ENCODE assay signal across 1 cellular context in genomic region chr1:24642481-24643361, GRCh38.
TF ChIP-seq lines count a peak whose summit lies in the region.

A gene with protein sequence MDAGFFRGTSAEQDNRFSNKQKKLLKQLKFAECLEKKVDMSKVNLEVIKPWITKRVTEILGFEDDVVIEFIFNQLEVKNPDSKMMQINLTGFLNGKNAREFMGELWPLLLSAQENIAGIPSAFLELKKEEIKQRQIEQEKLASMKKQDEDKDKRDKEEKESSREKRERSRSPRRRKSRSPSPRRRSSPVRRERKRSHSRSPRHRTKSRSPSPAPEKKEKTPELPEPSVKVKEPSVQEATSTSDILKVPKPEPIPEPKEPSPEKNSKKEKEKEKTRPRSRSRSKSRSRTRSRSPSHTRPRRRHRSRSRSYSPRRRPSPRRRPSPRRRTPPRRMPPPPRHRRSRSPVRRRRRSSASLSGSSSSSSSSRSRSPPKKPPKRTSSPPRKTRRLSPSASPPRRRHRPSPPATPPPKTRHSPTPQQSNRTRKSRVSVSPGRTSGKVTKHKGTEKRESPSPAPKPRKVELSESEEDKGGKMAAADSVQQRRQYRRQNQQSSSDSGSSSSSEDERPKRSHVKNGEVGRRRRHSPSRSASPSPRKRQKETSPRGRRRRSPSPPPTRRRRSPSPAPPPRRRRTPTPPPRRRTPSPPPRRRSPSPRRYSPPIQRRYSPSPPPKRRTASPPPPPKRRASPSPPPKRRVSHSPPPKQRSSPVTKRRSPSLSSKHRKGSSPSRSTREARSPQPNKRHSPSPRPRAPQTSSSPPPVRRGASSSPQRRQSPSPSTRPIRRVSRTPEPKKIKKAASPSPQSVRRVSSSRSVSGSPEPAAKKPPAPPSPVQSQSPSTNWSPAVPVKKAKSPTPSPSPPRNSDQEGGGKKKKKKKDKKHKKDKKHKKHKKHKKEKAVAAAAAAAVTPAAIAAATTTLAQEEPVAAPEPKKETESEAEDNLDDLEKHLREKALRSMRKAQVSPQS (plus strand): TSS chr1:24643302. CDS start chr1:24643327, 25 bp downstream.

TF ChIP-seq in HEK293, 187 proteins besides CTCF, POLR2A, EP300 and RAD21 (continued from another document and continues in another):
- peak; percentile 75; the same call in 1 of the 2 replicates for TF ChIP-seq ZSCAN5A (tag by site-specific recombination; IDR thresholded peaks at IDR 0.05)
- TF ChIP-seq GLIS1 (tag by site-specific recombination; IDR thresholded peaks at IDR 0.05) = peak; percentile 43; the same call in 1 of the 2 replicates
- TF ChIP-seq, protein P1, sequence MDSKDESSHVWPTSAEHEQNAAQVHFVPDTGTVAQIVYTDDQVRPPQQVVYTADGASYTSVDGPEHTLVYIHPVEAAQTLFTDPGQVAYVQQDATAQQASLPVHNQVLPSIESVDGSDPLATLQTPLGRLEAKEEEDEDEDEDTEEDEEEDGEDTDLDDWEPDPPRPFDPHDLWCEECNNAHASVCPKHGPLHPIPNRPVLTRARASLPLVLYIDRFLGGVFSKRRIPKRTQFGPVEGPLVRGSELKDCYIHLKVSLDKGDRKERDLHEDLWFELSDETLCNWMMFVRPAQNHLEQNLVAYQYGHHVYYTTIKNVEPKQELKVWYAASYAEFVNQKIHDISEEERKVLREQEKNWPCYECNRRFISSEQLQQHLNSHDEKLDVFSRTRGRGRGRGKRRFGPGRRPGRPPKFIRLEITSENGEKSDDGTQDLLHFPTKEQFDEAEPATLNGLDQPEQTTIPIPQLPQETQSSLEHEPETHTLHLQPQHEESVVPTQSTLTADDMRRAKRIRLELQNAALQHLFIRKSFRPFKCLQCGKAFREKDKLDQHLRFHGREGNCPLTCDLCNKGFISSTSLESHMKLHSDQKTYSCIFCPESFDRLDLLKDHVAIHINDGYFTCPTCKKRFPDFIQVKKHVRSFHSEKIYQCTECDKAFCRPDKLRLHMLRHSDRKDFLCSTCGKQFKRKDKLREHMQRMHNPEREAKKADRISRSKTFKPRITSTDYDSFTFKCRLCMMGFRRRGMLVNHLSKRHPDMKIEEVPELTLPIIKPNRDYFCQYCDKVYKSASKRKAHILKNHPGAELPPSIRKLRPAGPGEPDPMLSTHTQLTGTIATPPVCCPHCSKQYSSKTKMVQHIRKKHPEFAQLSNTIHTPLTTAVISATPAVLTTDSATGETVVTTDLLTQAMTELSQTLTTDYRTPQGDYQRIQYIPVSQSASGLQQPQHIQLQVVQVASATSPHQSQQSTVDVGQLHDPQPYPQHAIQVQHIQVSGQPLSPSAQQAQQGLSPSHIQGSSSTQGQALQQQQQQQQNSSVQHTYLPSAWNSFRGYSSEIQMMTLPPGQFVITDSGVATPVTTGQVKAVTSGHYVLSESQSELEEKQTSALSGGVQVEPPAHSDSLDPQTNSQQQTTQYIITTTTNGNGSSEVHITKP (tag by site-specific recombination; IDR thresholded peaks at IDR 0.05) = peak; percentile 24; the same call in 1 of the 2 replicates
- no peak for TF ChIP-seq ZNF776 (tag by site-specific recombination; IDR thresholded peaks at IDR 0.05; ENCODE audit: borderline replicate concordance)
- TF ChIP-seq ZNF146 (tag by site-specific recombination; IDR thresholded peaks at IDR 0.05) = no peak
- no peak for TF ChIP-seq ZNF555 (tag by site-specific recombination; conservative IDR thresholded peaks at IDR 0.05)
- peak; percentile 86 for TF ChIP-seq ZFP37 (tag by site-specific recombination; IDR thresholded peaks at IDR 0.05)
- peak; percentile 91 for TF ChIP-seq ZNF341 (tag by site-specific recombination; IDR thresholded peaks at IDR 0.05; ENCODE audit: low read depth)
- no peak for TF ChIP-seq ZNF529 (tag by site-specific recombination; IDR thresholded peaks at IDR 0.05; ENCODE audit: insufficient replicate concordance)
- TF ChIP-seq, protein P2, sequence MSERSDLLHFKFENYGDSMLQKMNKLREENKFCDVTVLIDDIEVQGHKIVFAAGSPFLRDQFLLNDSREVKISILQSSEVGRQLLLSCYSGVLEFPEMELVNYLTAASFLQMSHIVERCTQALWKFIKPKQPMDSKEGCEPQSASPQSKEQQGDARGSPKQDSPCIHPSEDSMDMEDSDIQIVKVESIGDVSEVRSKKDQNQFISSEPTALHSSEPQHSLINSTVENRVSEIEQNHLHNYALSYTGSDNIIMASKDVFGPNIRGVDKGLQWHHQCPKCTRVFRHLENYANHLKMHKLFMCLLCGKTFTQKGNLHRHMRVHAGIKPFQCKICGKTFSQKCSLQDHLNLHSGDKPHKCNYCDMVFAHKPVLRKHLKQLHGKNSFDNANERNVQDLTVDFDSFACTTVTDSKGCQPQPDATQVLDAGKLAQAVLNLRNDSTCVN (tag by site-specific recombination; optimal IDR thresholded peaks at IDR 0.05) = peak; percentile 94
- TF ChIP-seq, protein P3, sequence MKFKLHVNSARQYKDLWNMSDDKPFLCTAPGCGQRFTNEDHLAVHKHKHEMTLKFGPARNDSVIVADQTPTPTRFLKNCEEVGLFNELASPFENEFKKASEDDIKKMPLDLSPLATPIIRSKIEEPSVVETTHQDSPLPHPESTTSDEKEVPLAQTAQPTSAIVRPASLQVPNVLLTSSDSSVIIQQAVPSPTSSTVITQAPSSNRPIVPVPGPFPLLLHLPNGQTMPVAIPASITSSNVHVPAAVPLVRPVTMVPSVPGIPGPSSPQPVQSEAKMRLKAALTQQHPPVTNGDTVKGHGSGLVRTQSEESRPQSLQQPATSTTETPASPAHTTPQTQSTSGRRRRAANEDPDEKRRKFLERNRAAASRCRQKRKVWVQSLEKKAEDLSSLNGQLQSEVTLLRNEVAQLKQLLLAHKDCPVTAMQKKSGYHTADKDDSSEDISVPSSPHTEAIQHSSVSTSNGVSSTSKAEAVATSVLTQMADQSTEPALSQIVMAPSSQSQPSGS (tag by site-specific recombination; IDR thresholded peaks at IDR 0.05; ENCODE audit: low read depth) = peak; percentile 51
- TF ChIP-seq ZBTB8A (tag by site-specific recombination; IDR thresholded peaks at IDR 0.05) = peak; percentile 50
- TF ChIP-seq ZNF518A (tag by site-specific recombination; conservative IDR thresholded peaks at IDR 0.05; ENCODE audit: low read depth) = no peak
- TF ChIP-seq ZSCAN16 (tag by site-specific recombination; IDR thresholded peaks at IDR 0.05) = 0 out of 2 replicates have a peak, but pooled peaks have one; percentile 32
- peak; percentile 68; the same call in 1 of the 2 replicates for TF ChIP-seq ZNF610 (tag by site-specific recombination; IDR thresholded peaks at IDR 0.05; ENCODE audit: borderline replicate concordance)
- peak; percentile 76 for TF ChIP-seq SP3 (tag by site-specific recombination; IDR thresholded peaks at IDR 0.05)
- TF ChIP-seq KLF8 (tag by site-specific recombination; IDR thresholded peaks at IDR 0.05) = peak; percentile 50
- peak; percentile 80; the same call in 1 of the 2 replicates for TF ChIP-seq PRDM1 (tag by site-specific recombination; IDR thresholded peaks at IDR 0.05)
- peak; percentile 82 for TF ChIP-seq ZNF324 (tag by site-specific recombination; IDR thresholded peaks at IDR 0.05)
- TF ChIP-seq ZFP3 (tag by site-specific recombination; IDR thresholded peaks at IDR 0.05; ENCODE audit: low read depth) = no peak
- TF ChIP-seq ZBTB7A (tag by site-specific recombination; IDR thresholded peaks at IDR 0.05; ENCODE audit: low read depth) = no peak
- peak; percentile 86 for TF ChIP-seq KLF17 (tag by site-specific recombination; IDR thresholded peaks at IDR 0.05)
- TF ChIP-seq ZNF302 (tag by site-specific recombination; IDR thresholded peaks at IDR 0.05; ENCODE audit: low read depth) = no peak
- peak; percentile 16; the same call in 1 of the 2 replicates for TF ChIP-seq ZNF580 (tag by site-specific recombination; IDR thresholded peaks at IDR 0.05)
- peak; percentile 91 for TF ChIP-seq ZNF600 (tag by site-specific recombination; IDR thresholded peaks at IDR 0.05)
- TF ChIP-seq ZNF692 (tag by site-specific recombination; IDR thresholded peaks at IDR 0.05) = peak; percentile 76
- peak; percentile 76 for TF ChIP-seq ZFP69B (tag by site-specific recombination; IDR thresholded peaks at IDR 0.05)
- TF ChIP-seq ZNF571 (tag by site-specific recombination; IDR thresholded peaks at IDR 0.05) = no peak
- TF ChIP-seq ZNF2 (tag by site-specific recombination; IDR thresholded peaks at IDR 0.05) = peak; percentile 95
- TF ChIP-seq ZNF398 (tag by site-specific recombination; IDR thresholded peaks at IDR 0.05) = no peak
- TF ChIP-seq ZNF843 (tag by site-specific recombination; IDR thresholded peaks at IDR 0.05) = peak; percentile 50
- peak; percentile 23; the same call in 1 of the 2 replicates for TF ChIP-seq ZNF10 (tag by site-specific recombination; IDR thresholded peaks at IDR 0.05)
- peak; percentile 88 for TF ChIP-seq KLF16 (tag by site-specific recombination; IDR thresholded peaks at IDR 0.05)
- TF ChIP-seq ZNF202 (tag by site-specific recombination; IDR thresholded peaks at IDR 0.05; ENCODE audit: borderline replicate concordance) = no peak
- no peak for TF ChIP-seq MYNN (tag by site-specific recombination; IDR thresholded peaks at IDR 0.05; ENCODE audit: borderline replicate concordance)
- no peak; the same call in 1 of the 2 replicates for TF ChIP-seq ZIC2 (tag by site-specific recombination; IDR thresholded peaks at IDR 0.05)
- TF ChIP-seq ZNF660 (tag by site-specific recombination; IDR thresholded peaks at IDR 0.05) = peak; percentile 70; the same call in 1 of the 2 replicates
- peak; percentile 85 for TF ChIP-seq ZBTB17 (tag by site-specific recombination; IDR thresholded peaks at IDR 0.05)
